Comparison of ENCODE assay signal across 1 cellular context in the genomic region with DNA sequence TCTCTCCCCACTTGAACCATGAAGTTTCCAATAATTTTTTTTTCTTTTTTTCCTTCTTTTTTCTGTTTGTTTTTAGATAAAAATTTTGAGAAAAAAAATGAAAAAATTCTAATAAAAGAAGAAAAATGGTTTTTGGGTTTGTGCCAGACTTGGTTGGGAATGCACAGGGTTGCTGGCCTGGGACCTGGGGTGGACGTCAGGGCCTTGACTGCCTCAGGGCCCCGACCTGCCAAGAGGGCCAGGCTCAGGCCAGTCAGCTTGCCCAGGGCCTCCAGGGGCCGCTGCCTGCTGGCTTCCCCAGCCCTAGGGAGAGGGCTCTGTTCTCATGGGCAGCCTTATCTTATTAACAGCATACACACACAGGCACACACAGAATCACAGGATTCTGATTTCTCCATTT.
TF ChIP-seq lines count a peak whose summit lies in the region.

No MANE protein-coding gene starts in this region.

TF ChIP-seq in K562, 482 proteins besides CTCF, POLR2A, EP300 and RAD21:
- TF ChIP-seq POLR2AphosphoS5 (IDR thresholded peaks at IDR 0.05; ENCODE audit: control insufficient read depth, insufficient read depth, low read depth, low read length) (0 out of 2 replicates have a peak, but pooled peaks have one; percentile 3), PURB (CRISPR knock-in tag; IDR thresholded peaks at IDR 0.05; ENCODE audit: low read depth) (no peak), NFIC (IDR thresholded peaks at IDR 0.05) (peak; percentile 62)
